In genomic region chr2:42128731-42129486, GRCh38 we compare ENCODE assay signal across 1 cellular context.
TF ChIP-seq lines count a peak whose summit lies in the region.

No MANE protein-coding gene starts in this region.

TF ChIP-seq in GM12878, 131 proteins besides CTCF, POLR2A, EP300 and RAD21 (continued from another document):
- TF ChIP-seq RAD51 (IDR thresholded peaks at IDR 0.05) (peak; percentile 31; the same call in 1 of the 2 replicates), RUNX3 (IDR thresholded peaks at IDR 0.05; ENCODE audit: low read length) (peak; percentile 67), SMC3 (IDR thresholded peaks at IDR 0.05; ENCODE audit: borderline replicate concordance, low read length) (no peak), TCF12 (IDR thresholded peaks at IDR 0.05; ENCODE audit: low read depth, low read length) (peak; percentile 69; the same call in 1 of the 2 replicates), NFYA (IDR thresholded peaks at IDR 0.05; ENCODE audit: borderline replicate concordance, low read depth, low read length) (no peak)
